Comparison of ENCODE assay signal across 8 cellular contexts in the genomic region with DNA sequence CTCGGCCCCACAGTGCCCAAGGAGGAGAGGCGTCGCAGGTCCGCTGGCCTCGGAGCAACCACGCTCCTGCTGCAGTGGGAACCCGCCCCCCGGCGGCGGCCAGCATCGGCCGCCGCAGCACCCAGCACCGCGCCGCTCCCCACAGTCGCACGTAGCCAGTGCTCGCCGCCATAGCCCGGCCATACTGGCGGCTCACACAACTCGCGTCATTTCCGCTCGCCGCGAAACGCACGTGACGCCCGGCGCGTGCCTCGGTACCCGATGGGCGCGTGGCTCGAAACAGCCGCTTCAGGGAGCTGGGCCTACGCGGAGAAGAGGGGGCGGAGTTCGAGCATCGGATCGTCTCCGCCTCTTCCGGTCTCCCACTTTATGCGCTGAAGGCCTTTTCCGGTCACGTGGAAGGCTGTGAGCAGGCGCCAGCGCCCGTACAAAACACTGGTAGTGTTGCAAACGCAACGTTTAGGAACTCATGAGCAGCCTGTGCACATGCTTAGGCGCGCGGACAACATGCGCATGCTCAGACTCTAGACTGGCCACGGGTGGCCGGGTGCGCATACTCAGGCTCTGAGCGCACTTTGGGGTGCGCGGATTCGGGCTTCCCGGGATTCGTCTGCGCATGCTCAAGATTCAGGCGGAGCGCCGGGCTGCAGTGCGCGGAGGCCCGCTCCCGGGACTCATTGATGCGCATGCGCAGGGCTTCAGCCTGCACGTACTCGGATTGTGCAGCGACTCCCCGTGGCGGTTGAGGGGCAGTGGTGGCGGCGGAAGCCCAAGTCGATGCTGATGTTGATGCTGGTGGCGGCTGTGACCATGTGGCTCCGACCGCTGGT. TPM values are rescaled to one million over a fixed set of nuclear protein-coding genes. Genes with fewer than 3 reads are reported as not detected.
DNase-seq lines count a peak whose midpoint lies in the region; ATAC-seq and TF ChIP-seq lines count a peak whose summit lies in the region.

A gene with protein sequence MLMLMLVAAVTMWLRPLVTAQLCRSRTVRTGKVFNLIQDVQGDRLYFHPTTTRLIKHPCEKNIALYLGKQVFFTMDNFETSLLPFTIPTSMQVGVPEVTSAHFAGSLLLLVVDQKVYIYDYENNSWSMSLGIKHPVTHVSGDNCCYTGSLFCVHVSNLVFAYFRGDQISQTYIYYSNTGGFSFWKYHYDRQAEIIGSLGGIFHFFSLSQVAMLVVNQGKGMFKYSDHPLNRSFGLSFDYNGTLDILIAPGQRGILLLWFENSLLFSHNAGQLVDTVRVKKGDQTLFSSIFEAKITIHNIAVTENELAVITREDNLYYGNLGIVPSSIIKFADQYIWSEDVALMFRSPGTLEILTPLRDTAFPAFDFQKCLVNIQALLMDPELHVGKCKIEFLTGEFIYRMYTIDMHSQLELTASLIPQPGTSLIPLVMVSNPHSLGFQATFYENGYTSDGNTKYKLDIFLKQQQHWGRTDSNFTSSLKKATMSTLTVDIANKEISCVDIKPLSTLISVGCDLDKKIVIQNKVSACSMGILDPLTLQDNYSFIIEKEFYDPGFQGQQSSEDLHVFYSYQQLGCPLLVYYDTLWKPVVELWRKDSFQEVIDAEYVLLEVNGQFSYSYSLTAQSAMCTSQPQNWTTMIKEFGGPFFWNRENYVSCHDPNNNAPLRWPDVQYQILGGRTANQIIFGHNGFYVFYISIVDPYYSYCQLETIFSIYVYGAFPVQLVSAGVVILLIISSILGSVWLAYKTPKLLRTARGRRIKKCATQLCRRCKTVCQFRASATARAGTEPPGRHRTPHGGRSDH (plus strand): TSS at position 677 of the 830 bp plus-strand sequence. CDS start 101 bp downstream, at position 778.
A gene with protein sequence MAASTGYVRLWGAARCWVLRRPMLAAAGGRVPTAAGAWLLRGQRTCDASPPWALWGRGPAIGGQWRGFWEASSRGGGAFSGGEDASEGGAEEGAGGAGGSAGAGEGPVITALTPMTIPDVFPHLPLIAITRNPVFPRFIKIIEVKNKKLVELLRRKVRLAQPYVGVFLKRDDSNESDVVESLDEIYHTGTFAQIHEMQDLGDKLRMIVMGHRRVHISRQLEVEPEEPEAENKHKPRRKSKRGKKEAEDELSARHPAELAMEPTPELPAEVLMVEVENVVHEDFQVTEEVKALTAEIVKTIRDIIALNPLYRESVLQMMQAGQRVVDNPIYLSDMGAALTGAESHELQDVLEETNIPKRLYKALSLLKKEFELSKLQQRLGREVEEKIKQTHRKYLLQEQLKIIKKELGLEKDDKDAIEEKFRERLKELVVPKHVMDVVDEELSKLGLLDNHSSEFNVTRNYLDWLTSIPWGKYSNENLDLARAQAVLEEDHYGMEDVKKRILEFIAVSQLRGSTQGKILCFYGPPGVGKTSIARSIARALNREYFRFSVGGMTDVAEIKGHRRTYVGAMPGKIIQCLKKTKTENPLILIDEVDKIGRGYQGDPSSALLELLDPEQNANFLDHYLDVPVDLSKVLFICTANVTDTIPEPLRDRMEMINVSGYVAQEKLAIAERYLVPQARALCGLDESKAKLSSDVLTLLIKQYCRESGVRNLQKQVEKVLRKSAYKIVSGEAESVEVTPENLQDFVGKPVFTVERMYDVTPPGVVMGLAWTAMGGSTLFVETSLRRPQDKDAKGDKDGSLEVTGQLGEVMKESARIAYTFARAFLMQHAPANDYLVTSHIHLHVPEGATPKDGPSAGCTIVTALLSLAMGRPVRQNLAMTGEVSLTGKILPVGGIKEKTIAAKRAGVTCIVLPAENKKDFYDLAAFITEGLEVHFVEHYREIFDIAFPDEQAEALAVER (minus strand): TSS at position 186 of the 830 bp plus-strand sequence. CDS start 14 bp downstream, at position 172.

- TF ChIP-seq EP300 in transverse colon (IDR thresholded peaks at IDR 0.05; ENCODE audit: low read depth): no peak

- ATAC-seq in HG02759 (IDR thresholded peaks at IDR 0.05; ENCODE audit: unreplicated experiment): peak; percentile 90

- no peaks in the 10 kb centered on the region for H3K9me2 ChIP-seq in SU-DHL-6 (replicated peaks; ENCODE audit: insufficient read depth, low read length)

- TF ChIP-seq POLR2A in transverse colon (IDR thresholded peaks at IDR 0.05): peak; percentile 75

- peak within 1 kb of the TSS; percentile 87 for H3K9ac ChIP-seq in SU-DHL-6 (ENCODE audit: low read length)
- peak within 1 kb of the TSS; percentile 97 for H3K9ac ChIP-seq in adipocyte (ENCODE audit: low read length)
- peak within 1 kb of the TSS; percentile 77 for H3K9ac ChIP-seq in parathyroid adenoma

- H3K27me3 ChIP-seq in SU-DHL-6 (ENCODE audit: low read length) (no peaks in the 10 kb centered on the region), adipocyte (replicated peaks; ENCODE audit: control insufficient read depth, insufficient read depth, low read length) (peaks cover 4% of the 10 kb centered on the region), cardiac muscle cell (no peaks in the 10 kb centered on the region), parathyroid adenoma (ENCODE audit: control insufficient read depth, insufficient read depth, low read length) (no peaks in the 10 kb centered on the region), transverse colon (no peaks in the 10 kb centered on the region)

- H3K4me3 ChIP-seq in SU-DHL-6 (ENCODE audit: insufficient read depth, low read length, poor library complexity, severe bottlenecking): peak within 1 kb of the TSS; percentile 81
- H3K4me3 ChIP-seq in adipocyte (ENCODE audit: low read length): peak within 1 kb of the TSS; percentile 96
- H3K4me3 ChIP-seq in cardiac muscle cell: peak within 1 kb of the TSS; percentile 94
- peak within 1 kb of the TSS; percentile 90 for H3K4me3 ChIP-seq in parathyroid adenoma (ENCODE audit: low read depth, low read length)
- peak within 1 kb of the TSS; percentile 87 to 100 (median 93) for H3K4me3 ChIP-seq in transverse colon

- DNase-seq in NCI-H128 (lab: John Stamatoyannopoulos, UW; ENCODE audit: unreplicated experiment) (peak; percentile 97), adipocyte (ENCODE audit: low read depth) (peak; percentile 100), cardiac muscle cell (ENCODE audit: low read depth in 1 of 2, low spot score in 1 of 2) (peak; percentile 99 to 100), transverse colon (peak; percentile 98)

- H3K27ac ChIP-seq in SU-DHL-6 (ENCODE audit: low read depth, low read length) (peak within 1 kb of the TSS; percentile 84), cardiac muscle cell (peak within 1 kb of the TSS; percentile 93), parathyroid adenoma (peak within 1 kb of the TSS; percentile 84), transverse colon (peak within 1 kb of the TSS; percentile 93 to 97 (median 96))

- no peaks in the 10 kb centered on the region for H3F3A ChIP-seq in SU-DHL-6 (ENCODE audit: insufficient read depth)

- in situ Hi-C loops in transverse colon (cut with MboI; ENCODE audit: low pct_ligation_motif_present in 1 of 4, low pct_unique_long_range_greater_than_20kb in 1 of 4, low sequenced_read_pairs in 3 of 4): no loop called here

- H4K20me1 ChIP-seq in SU-DHL-6 (ENCODE audit: low read depth, low read length): peaks cover 12% of the 10 kb centered on the region

- peak within 1 kb of the TSS; percentile 68 for H2AFZ ChIP-seq in SU-DHL-6 (ENCODE audit: low read depth, low read length, severe bottlenecking)
- peak within 1 kb of the TSS; percentile 88 for H2AFZ ChIP-seq in parathyroid adenoma

- H3K79me2 ChIP-seq in SU-DHL-6 (ENCODE audit: insufficient read depth, low read length) (peaks cover 44% of the 10 kb centered on the region), parathyroid adenoma (peaks cover 33% of the 10 kb centered on the region)

- WGBS in transverse colon (ENCODE audit: low coverage in 1 of 2), 2 donors: 1% methylated on average over 59 of the region's 90 CpGs; no CpG with 5 or more reads in 1 of the 2 donors

- intact Hi-C loops in transverse colon (cut with DNase I; ENCODE audit: low total_unique reads): no loop called here

- H3K36me3 ChIP-seq in SU-DHL-6 (ENCODE audit: low read length) (peaks cover 6% of the 10 kb centered on the region; the same call in 1 of the 2 replicates), adipocyte (ENCODE audit: control insufficient read depth, insufficient read depth, low read length, severe bottlenecking) (no peaks in the 10 kb centered on the region), cardiac muscle cell (no peaks in the 10 kb centered on the region), parathyroid adenoma (ENCODE audit: control insufficient read depth, insufficient read depth, low read length) (no peaks in the 10 kb centered on the region), transverse colon (no peaks in the 10 kb centered on the region)

- H3K4me2 ChIP-seq in SU-DHL-6 (ENCODE audit: low read depth, low read length, poor library complexity, severe bottlenecking) (peak within 1 kb of the TSS; percentile 85), parathyroid adenoma (ENCODE audit: low read length) (peak within 1 kb of the TSS; percentile 92)

- H3K9me3 ChIP-seq in SU-DHL-6 (ENCODE audit: insufficient read depth, low read length): no peaks in the 10 kb centered on the region
- no peaks in the 10 kb centered on the region for H3K9me3 ChIP-seq in adipocyte (ENCODE audit: control insufficient read depth, low read length)
- H3K9me3 ChIP-seq in cardiac muscle cell (ENCODE audit: low read depth): no peaks in the 10 kb centered on the region
- no peaks in the 10 kb centered on the region for H3K9me3 ChIP-seq in parathyroid adenoma (ENCODE audit: control insufficient read depth, low read length)
- H3K9me3 ChIP-seq in transverse colon: no peaks in the 10 kb centered on the region

- H3K4me1 ChIP-seq in adipocyte (ENCODE audit: control insufficient read depth, insufficient read depth, low read length) (peaks cover 16% of the 10 kb centered on the region), cardiac muscle cell (ENCODE audit: low read depth) (peaks cover 6% of the 10 kb centered on the region), parathyroid adenoma (peaks cover 7% of the 10 kb centered on the region), transverse colon (peaks cover 12 to 34% (median 19%) of the 10 kb centered on the region in 4 donors)

- TF ChIP-seq CTCF in GM12873 (IDR thresholded peaks at IDR 0.05; ENCODE audit: insufficient read depth, low read depth, low read length, missing control alignments) (peak; percentile 97), SU-DHL-6 (IDR thresholded peaks at IDR 0.05; ENCODE audit: insufficient read depth, low read length, poor library complexity, severe bottlenecking) (peak; percentile 63), cardiac muscle cell (IDR thresholded peaks at IDR 0.05; ENCODE audit: low read depth, low read length) (peak; percentile 93), parathyroid adenoma (IDR thresholded peaks at IDR 0.05) (peak; percentile 97), transverse colon (IDR thresholded peaks at IDR 0.05) (peak; percentile 86 to 98 (median 91))

RNA-seq across cellular contexts. Expression of the first gene that starts in this region (rescaled TPM):
- total RNA-seq in cardiac muscle cell: 0.11 TPM in 1 of 2 replicates, not detected in the other
- not detected in 2 replicates for polyA plus RNA-seq in cardiac muscle cell
- total RNA-seq in transverse colon: not detected

RNA-seq across cellular contexts. Expression of the second gene that starts in this region (rescaled TPM):
- total RNA-seq in cardiac muscle cell: 125 and 151 TPM in 2 replicates
- polyA plus RNA-seq in cardiac muscle cell: 110 TPM in 2 replicates
- total RNA-seq in transverse colon: 100 to 1,000 TPM in 1 of 4 donors, 10 to 100 TPM in 3; 28.7 to 164 (median 39.8) TPM

Comparison
In these comparisons a context has a peak if more than half of its experiments do, and no peak if none do; other contexts are left out.
1. Peak in every context shown above with its lines: DNase-seq, ATAC-seq, H3K4me3 ChIP-seq and H3K27ac ChIP-seq.